Comparison of ENCODE assay signal across 1 cellular context in the genomic region with DNA sequence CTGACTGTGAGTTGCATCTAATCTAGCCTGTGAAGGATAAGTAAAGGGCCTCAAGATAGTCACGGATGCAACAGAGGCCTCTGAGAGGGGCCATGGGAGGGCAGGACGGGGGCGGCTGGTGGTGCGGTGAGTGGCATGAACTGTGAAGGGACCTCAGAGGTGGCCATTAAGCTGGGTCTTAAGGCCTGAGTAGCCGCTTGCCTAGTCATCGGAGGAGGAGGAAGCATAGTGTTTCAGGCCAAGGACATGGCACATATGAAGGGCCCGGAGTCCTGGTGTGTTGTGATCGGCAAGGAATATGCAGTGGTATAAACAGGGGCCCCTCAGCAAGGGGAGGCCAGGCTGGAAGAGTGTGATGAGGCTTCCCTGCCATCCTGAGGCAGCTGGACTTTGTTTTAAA.
TF ChIP-seq lines count a peak whose summit lies in the region.

No MANE protein-coding gene starts in this region.

TF ChIP-seq in endothelial cell of umbilical vein, 7 proteins besides CTCF, POLR2A, EP300 and RAD21:
- no peak for TF ChIP-seq EZH2 (IDR thresholded peaks at IDR 0.05; ENCODE audit: borderline replicate concordance, low read depth, low read length, severe bottlenecking)
- no peak for TF ChIP-seq JUN (IDR thresholded peaks at IDR 0.05; ENCODE audit: borderline replicate concordance, insufficient read depth, insufficient read length, low read depth)
- TF ChIP-seq, protein P1, sequence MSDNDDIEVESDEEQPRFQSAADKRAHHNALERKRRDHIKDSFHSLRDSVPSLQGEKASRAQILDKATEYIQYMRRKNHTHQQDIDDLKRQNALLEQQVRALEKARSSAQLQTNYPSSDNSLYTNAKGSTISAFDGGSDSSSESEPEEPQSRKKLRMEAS (IDR thresholded peaks at IDR 0.05; ENCODE audit: insufficient read depth, insufficient read length) = no peak
- TF ChIP-seq MYC (IDR thresholded peaks at IDR 0.05; ENCODE audit: low read depth, low read length) = no peak
- no peak for TF ChIP-seq POLR2AphosphoS5 (IDR thresholded peaks at IDR 0.05; ENCODE audit: insufficient read depth, low read depth, low read length)
- TF ChIP-seq GATA2 (IDR thresholded peaks at IDR 0.05; ENCODE audit: insufficient read depth, insufficient read length, low read depth, low read length) = no peak
- TF ChIP-seq FOS (IDR thresholded peaks at IDR 0.05; ENCODE audit: borderline replicate concordance, insufficient read depth, low read length) = no peak
